Comparison of ENCODE assay signal across 35 cellular contexts in the genomic region with DNA sequence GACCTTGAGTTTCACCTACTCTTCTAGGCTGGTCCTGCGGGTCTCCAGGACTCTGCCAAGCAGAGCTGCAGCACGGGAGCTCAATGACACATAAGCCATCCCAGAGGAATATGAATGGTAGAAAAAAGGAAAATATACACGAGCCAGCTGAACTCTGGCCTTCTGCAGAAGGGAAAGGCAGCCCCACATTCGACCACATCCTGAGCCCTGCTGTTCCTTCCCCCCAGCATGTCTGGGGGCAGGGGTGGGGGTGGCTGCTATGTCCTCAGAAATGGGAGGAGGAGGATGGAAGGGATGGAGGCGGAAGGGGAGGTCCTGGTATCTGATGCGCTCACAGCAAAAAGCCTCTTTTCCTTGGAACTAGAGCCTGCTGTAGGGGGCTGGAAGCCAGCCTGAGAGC. TPM values are rescaled to one million over a fixed set of nuclear protein-coding genes. Genes with fewer than 3 reads are reported as not detected.
DNase-seq lines count a peak whose midpoint lies in the region; ATAC-seq, FAIRE-seq and TF ChIP-seq lines count a peak whose summit lies in the region.
"Had no signal": no experiment of that assay in that cellular context is flagged by ENCODE, and none has a peak within 500 bp of the region (broad histone marks: within the 10 kb centered on the region; RNA-seq: fewer than 3 reads in every experiment).

No MANE protein-coding gene starts in this region.

- no peak overlapping the region for H3K9ac ChIP-seq in astrocyte (ENCODE audit: low read length)
- H3K9ac ChIP-seq: neural progenitor cell had no signal

- FAIRE-seq in astrocyte (lab: Jason Lieb, UNC) = no peak
- FAIRE-seq: D721Med, GM12878 had no signal

- H3K27me3 ChIP-seq in astrocyte (ENCODE audit: insufficient read depth, low read length) (peaks cover 6% of the 10 kb centered on the region), hepatocyte (no peaks in the 10 kb centered on the region)
- H3K27me3 ChIP-seq: adrenal gland, foreskin keratinocyte, MG63, neural progenitor cell, SJCRH30 had no signal

- CTCF ChIA-PET in T-cell (lab: Charles Lee) = no interaction called here

- H3K27me3 Mint-ChIP-seq in astrocyte (ENCODE audit: low read depth, unreplicated experiment) (peaks cover 26% of the 10 kb centered on the region), nephron (ENCODE audit: low read depth) (peaks cover 3% of the 10 kb centered on the region), endothelial cell (ENCODE audit: unreplicated experiment) (peaks cover 10% of the 10 kb centered on the region), T-cell (peaks cover 8 to 12% of the 10 kb centered on the region in 2 donors)
- H3K27me3 Mint-ChIP-seq: progenitor cell of endocrine pancreas had no signal

- WGBS in hepatocyte (ENCODE audit: low lambda C conversion rate, missing lambda C conversion rate) = 55% methylated on average over 6 of the region's 6 CpGs

- DNase-seq in EH (ENCODE audit: low read depth) (peak; percentile 25), HT1080 (ENCODE audit: low read depth) (peak; percentile 81), astrocyte (ENCODE audit: low read depth) (no peak), endothelial cell (ENCODE audit: low spot score) (no peak), hepatocyte (ENCODE audit: low spot score) (no peak), T-cell (no peak)
- DNase-seq: activated CD4-positive, alpha-beta T cell treated with anti-CD3 and anti-CD28 coated beads for 36 hours; activated gamma-delta T cell treated with Interleukin-2 at 50 U/mL for 16 hours; activated T-cell treated with anti-CD3 and anti-CD28 coated beads, Interleukin-2, amount 50 U/mL, for 4 hours; adrenal gland; effector CD4-positive, alpha-beta T cell; foreskin keratinocyte; heart right ventricle; left cardiac atrium; mammary epithelial cell; MG63; NCI-H1417 treated with DMSO at 0.1 percent for 48 hours; NCI-H2081; NCI-H226; SJCRH30; stimulated activated naive CD4-positive, alpha-beta T cell had no signal

- H3K4me1 ChIP-seq in astrocyte (ENCODE audit: insufficient read depth, low read length) (peaks cover 6% of the 10 kb centered on the region), hepatocyte (ENCODE audit: insufficient read depth) (peaks cover 4% of the 10 kb centered on the region)
- H3K4me1 ChIP-seq: adrenal gland, foreskin keratinocyte, heart right ventricle, neural progenitor cell, SJCRH30 had no signal

- POLR2A ChIA-PET in T-cell (lab: Charles Lee) = interaction anchor here in 1 of 2 donors (0.6 kb wide), 1 partner anchor 24 kb away, joined by 3 read pairs; no protein-coding TSS in a partner anchor

- H3K4me3 Mint-ChIP-seq in astrocyte (ENCODE audit: unreplicated experiment) = no peak overlapping the region
- no peak overlapping the region for H3K4me3 Mint-ChIP-seq in nephron
- no peak overlapping the region for H3K4me3 Mint-ChIP-seq in endothelial cell (ENCODE audit: unreplicated experiment)
- H3K4me3 Mint-ChIP-seq in T-cell = no peak overlapping the region
- H3K4me3 Mint-ChIP-seq: activated CD4-positive, alpha-beta T cell treated with anti-CD3 and anti-CD28 coated beads for 36 hours; activated T-cell treated with anti-CD3 and anti-CD28 coated beads, Interleukin-2, amount 50 U/mL, for 4 hours; IgD-negative memory B cell; neural progenitor cell; T-helper 1 cell treated with Interleukin-12 subunit alpha and Interleukin-12 subunit beta and Interleukin-4 antibody, amounts not matched to agents 30 μg/mL and 1 μg/mL, for 36 hours had no signal

- H3K9me2 ChIP-seq in hepatocyte (replicated peaks; ENCODE audit: insufficient read depth) = no peaks in the 10 kb centered on the region

- H3K4me1 Mint-ChIP-seq in astrocyte (ENCODE audit: low read depth, unreplicated experiment) = peaks cover 8% of the 10 kb centered on the region
- H3K4me1 Mint-ChIP-seq in nephron = peaks cover 8% of the 10 kb centered on the region
- no peaks in the 10 kb centered on the region for H3K4me1 Mint-ChIP-seq in endothelial cell (ENCODE audit: unreplicated experiment)
- no peaks in the 10 kb centered on the region for H3K4me1 Mint-ChIP-seq in T-cell
- H3K4me1 Mint-ChIP-seq: activated CD4-positive, alpha-beta T cell treated with anti-CD3 and anti-CD28 coated beads for 36 hours; IgD-negative memory B cell had no signal

- ATAC-seq in GM19328 (IDR thresholded peaks at IDR 0.05; ENCODE audit: unreplicated experiment) (no peak), T-cell (replicated peaks in 1 of 4) (no peak)
- ATAC-seq: activated CD4-positive, alpha-beta T cell treated with anti-CD3 and anti-CD28 coated beads for 36 hours; activated T-cell treated with anti-CD3 and anti-CD28 coated beads, Interleukin-2, amount 50 U/mL, for 4 hours; foreskin keratinocyte; GM12878; heart right ventricle; left cardiac atrium; sciatic nerve had no signal

- H3K27ac ChIP-seq in astrocyte (ENCODE audit: low read depth, low read length) (no peak overlapping the region), hepatocyte (no peak overlapping the region)
- H3K27ac ChIP-seq: adrenal gland, foreskin keratinocyte, heart right ventricle, neural progenitor cell, SJCRH30 had no signal

- H3K79me2 ChIP-seq in astrocyte (ENCODE audit: insufficient read depth, low read length) (no peaks in the 10 kb centered on the region), hepatocyte (no peaks in the 10 kb centered on the region)

- H3K4me3 ChIP-seq in astrocyte (ENCODE audit: insufficient read depth, low read depth, low read length) = no peak overlapping the region
- no peak overlapping the region for H3K4me3 ChIP-seq in hepatocyte
- H3K4me3 ChIP-seq: adrenal gland, GM12878, heart right ventricle, MG63, neural progenitor cell, SJCRH30 had no signal

- H4K20me1 ChIP-seq in astrocyte (ENCODE audit: insufficient read depth, low read length) (no peaks in the 10 kb centered on the region), hepatocyte (ENCODE audit: insufficient read depth, poor library complexity, severe bottlenecking) (no peaks in the 10 kb centered on the region)

- H3K36me3 Mint-ChIP-seq in astrocyte (ENCODE audit: low read depth, unreplicated experiment) (no peaks in the 10 kb centered on the region), nephron (ENCODE audit: low read depth) (no peaks in the 10 kb centered on the region), endothelial cell (ENCODE audit: low read depth, unreplicated experiment) (no peaks in the 10 kb centered on the region), T-cell (no peaks in the 10 kb centered on the region)
- H3K36me3 Mint-ChIP-seq: IgD-negative memory B cell, neural progenitor cell had no signal

- H3K9me3 ChIP-seq in astrocyte (ENCODE audit: insufficient read depth, low read depth, low read length) (no peaks in the 10 kb centered on the region), hepatocyte (ENCODE audit: low read depth) (no peaks in the 10 kb centered on the region)
- H3K9me3 ChIP-seq: adrenal gland, heart right ventricle, MG63, SJCRH30 had no signal

- H3K4me2 ChIP-seq in astrocyte (ENCODE audit: low read length) = peak overlapping the region; percentile 25
- H3K4me2 ChIP-seq in hepatocyte = no peak overlapping the region
- H3K4me2 ChIP-seq: neural progenitor cell had no signal

- H3K36me3 ChIP-seq in astrocyte (ENCODE audit: insufficient read depth, low read length) = no peaks in the 10 kb centered on the region
- H3K36me3 ChIP-seq in hepatocyte (replicated peaks; ENCODE audit: insufficient read depth, low read depth) = no peaks in the 10 kb centered on the region
- H3K36me3 ChIP-seq: adrenal gland, heart right ventricle, MG63, neural progenitor cell, SJCRH30 had no signal

- H2AFZ ChIP-seq in astrocyte (ENCODE audit: low read depth, low read length) (peak overlapping the region; percentile 14), hepatocyte (no peak overlapping the region)
- H2AFZ ChIP-seq: neural progenitor cell had no signal

- H3K9me3 Mint-ChIP-seq in astrocyte (ENCODE audit: unreplicated experiment) (no peaks in the 10 kb centered on the region), nephron (no peaks in the 10 kb centered on the region), endothelial cell (ENCODE audit: unreplicated experiment) (no peaks in the 10 kb centered on the region), T-cell (no peaks in the 10 kb centered on the region)
- H3K9me3 Mint-ChIP-seq: activated T-cell treated with anti-CD3 and anti-CD28 coated beads, Interleukin-2, amount 50 U/mL, for 4 hours; neural progenitor cell; T-helper 1 cell treated with Interleukin-12 subunit alpha and Interleukin-12 subunit beta and Interleukin-4 antibody, amounts not matched to agents 30 μg/mL and 1 μg/mL, for 36 hours had no signal

- TF ChIP-seq CTCF in astrocyte (IDR thresholded peaks at IDR 0.05; ENCODE audit: insufficient read depth, low read depth, low read length) (no peak), nephron (IDR thresholded peaks at IDR 0.05; ENCODE audit: unreplicated experiment in 3 of 3) (no peak), endothelial cell (IDR thresholded peaks at IDR 0.05; ENCODE audit: unreplicated experiment) (no peak), hepatocyte (IDR thresholded peaks at IDR 0.05; ENCODE audit: poor library complexity) (no peak)

- H3K27ac Mint-ChIP-seq in astrocyte (ENCODE audit: unreplicated experiment) = no peak overlapping the region
- peak overlapping the region in 2 of 3 experiments; percentile 16 to 17 for H3K27ac Mint-ChIP-seq in nephron
- H3K27ac Mint-ChIP-seq in endothelial cell (ENCODE audit: unreplicated experiment) = no peak overlapping the region
- H3K27ac Mint-ChIP-seq in T-cell = no peak overlapping the region
- H3K27ac Mint-ChIP-seq: activated CD4-positive, alpha-beta T cell treated with anti-CD3 and anti-CD28 coated beads for 36 hours; IgD-negative memory B cell; neural progenitor cell; progenitor cell of endocrine pancreas; T-helper 1 cell treated with Interleukin-12 subunit alpha and Interleukin-12 subunit beta and Interleukin-4 antibody, amounts not matched to agents 30 μg/mL and 1 μg/mL, for 36 hours had no signal

RNA-seq across cellular contexts. Expression of gene KDF1, which starts 12.1 kb away (rescaled TPM):
- not detected in 2 replicates for total RNA-seq in HT1080 (2014; rRNA removed; shearing (Covaris generic))
- polyA plus RNA-seq in HT1080 (2015; cell fraction: cytosol; rRNA removed) = not detected in 2 replicates
- polyA plus RNA-seq in HT1080 (2015; cell fraction: nucleus; rRNA removed) = not detected in 2 replicates
- total RNA-seq in astrocyte (0.22 and 0.54 TPM in 2 replicates), endothelial cell (ENCODE audit: unreplicated experiment) (0.21 TPM), hepatocyte (10.5 and 18.1 TPM in 2 replicates), T-cell (1 to 10 TPM in 4 of 5 donors, under 1 TPM in 1; 0.84 to 2.8 (median 2.3) TPM)
- polyA plus RNA-seq in hepatocyte = 17.2 and 21.9 TPM in 2 replicates
- total RNA-seq: activated T-cell treated with anti-CD3 and anti-CD28 coated beads, Interleukin-2, amount 50 U/mL, for 4 hours; GM12878; sciatic nerve; SJCRH30; temporal lobe had no signal

RNA-seq across cellular contexts. Expression of gene TRNP1, which starts 21.1 kb away (rescaled TPM):
- total RNA-seq in HT1080 (2014; rRNA removed; shearing (Covaris generic)) = 15.2 and 18.9 TPM in 2 replicates
- polyA plus RNA-seq in HT1080 (2015; cell fraction: cytosol; rRNA removed) = 9.7 and 11.1 TPM in 2 replicates
- polyA plus RNA-seq in HT1080 (2015; cell fraction: nucleus; rRNA removed) = 7.5 TPM in 2 replicates
- 16.4 and 19.2 TPM in 2 replicates for total RNA-seq in astrocyte
- total RNA-seq in endothelial cell (ENCODE audit: unreplicated experiment) = 4.2 TPM
- total RNA-seq in hepatocyte = 67.4 and 92.5 TPM in 2 replicates
- polyA plus RNA-seq in hepatocyte = 137 and 145 TPM in 2 replicates
- under 1 TPM in 3 of 5 donors, not detected in 2; 0.26 to 0.53 (median 0.38) TPM for total RNA-seq in T-cell
- polyA plus RNA-seq: GM12878, IgD-negative memory B cell had no signal

RNA-seq across cellular contexts. Expression of gene TENT5B, which starts 40.3 kb away (rescaled TPM):
- 0.13 TPM in 1 of 2 replicates, not detected in the other for total RNA-seq in HT1080 (2014; rRNA removed; shearing (Covaris generic))
- 0.84 and 1.2 TPM in 2 replicates for polyA plus RNA-seq in HT1080 (2015; cell fraction: cytosol; rRNA removed)
- 0.32 and 0.36 TPM in 2 replicates for polyA plus RNA-seq in HT1080 (2015; cell fraction: nucleus; rRNA removed)
- total RNA-seq in astrocyte (5.9 and 9.8 TPM in 2 replicates), endothelial cell (ENCODE audit: unreplicated experiment) (14.1 TPM), hepatocyte (21.0 and 26.0 TPM in 2 replicates), T-cell (under 1 TPM in 3 of 5 donors, not detected in 2; 0.13 to 0.28 (median 0.23) TPM)
- 56.0 and 60.7 TPM in 2 replicates for polyA plus RNA-seq in hepatocyte
- total RNA-seq: activated CD4-positive, alpha-beta T cell treated with anti-CD3 and anti-CD28 coated beads for 36 hours; activated CD8-positive, alpha-beta memory T cell treated with anti-CD3 and anti-CD28 coated beads for 36 hours had no signal
- polyA plus RNA-seq: IgD-negative memory B cell had no signal

RNA-seq across cellular contexts. Expression of gene NUDC, which starts 50.8 kb away (rescaled TPM):
- total RNA-seq in HT1080 (2014; rRNA removed; shearing (Covaris generic)) = 142 and 182 TPM in 2 replicates
- 156 and 165 TPM in 2 replicates for polyA plus RNA-seq in HT1080 (2015; cell fraction: cytosol; rRNA removed)
- polyA plus RNA-seq in HT1080 (2015; cell fraction: nucleus; rRNA removed) = 110 and 123 TPM in 2 replicates
- total RNA-seq in astrocyte (70.2 and 71.6 TPM in 2 replicates), endothelial cell (ENCODE audit: unreplicated experiment) (60.8 TPM), hepatocyte (29.5 and 34.4 TPM in 2 replicates), T-cell (10 to 100 TPM; 39.1 to 45.7 (median 43.2) TPM)
- polyA plus RNA-seq in hepatocyte = 125 and 127 TPM in 2 replicates

RNA-seq across cellular contexts. Expression of gene NR0B2, which starts 58.6 kb away (rescaled TPM):
- total RNA-seq in HT1080 (2014; rRNA removed; shearing (Covaris generic)) = not detected in 2 replicates
- not detected in 2 replicates for polyA plus RNA-seq in HT1080 (2015; cell fraction: cytosol; rRNA removed)
- not detected in 2 replicates for polyA plus RNA-seq in HT1080 (2015; cell fraction: nucleus; rRNA removed)
- total RNA-seq in astrocyte (not detected in 2 replicates), endothelial cell (ENCODE audit: unreplicated experiment) (not detected), hepatocyte (37.4 and 39.1 TPM in 2 replicates), T-cell (not detected)
- 57.5 and 68.1 TPM in 2 replicates for polyA plus RNA-seq in hepatocyte
- total RNA-seq: activated CD4-positive, alpha-beta T cell treated with anti-CD3 and anti-CD28 coated beads for 36 hours; activated CD8-positive, alpha-beta memory T cell treated with anti-CD3 and anti-CD28 coated beads for 36 hours; activated T-cell treated with anti-CD3 and anti-CD28 coated beads, Interleukin-2, amount 50 U/mL, for 4 hours; Daoy; epithelial cell of proximal tubule; foreskin keratinocyte; GM12878; mammary epithelial cell; sciatic nerve; SJCRH30; temporal lobe; urinary bladder had no signal
- polyA plus RNA-seq: foreskin keratinocyte, GM12878, IgD-negative memory B cell, mammary epithelial cell, urinary bladder had no signal

Comparison
In these comparisons a context has a peak if more than half of its experiments do, and no peak if none do; other contexts are left out.
1. DNase-seq: peak in EH (single experiment) and HT1080 (single experiment); none in astrocyte (single experiment), endothelial cell (single experiment), hepatocyte (single experiment) and T-cell (0 of 34).
2. H3K27ac Mint-ChIP-seq: peak in nephron (2 of 3); none in astrocyte (single experiment), endothelial cell (single experiment) and T-cell (0 of 2).